In the genomic region with DNA sequence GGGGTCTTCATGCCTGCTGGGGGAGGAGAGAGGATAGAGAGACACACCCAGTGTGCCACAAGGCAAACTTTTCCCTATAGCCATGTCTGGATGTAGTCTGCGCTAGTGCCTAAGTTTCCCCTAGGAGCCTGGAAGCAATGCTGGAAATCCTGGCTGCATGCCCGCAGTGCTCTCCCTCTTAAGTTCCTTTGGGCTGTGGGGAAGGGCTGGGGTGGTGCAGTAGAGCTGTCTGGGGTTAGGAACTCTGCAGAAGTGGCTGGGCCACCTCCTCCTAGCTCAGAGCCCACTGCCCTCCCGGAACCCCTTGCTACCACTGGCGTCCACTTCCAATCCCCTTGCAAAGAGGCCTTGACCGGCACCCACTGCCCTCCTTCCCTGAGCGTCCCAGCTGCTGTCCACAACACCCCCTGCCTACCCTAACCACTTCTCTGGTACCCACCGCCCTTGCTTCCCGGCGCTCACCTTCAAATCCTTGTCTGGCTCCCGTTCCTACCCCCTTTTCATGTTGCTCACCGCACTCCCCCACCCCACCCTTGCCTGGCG, we compare ENCODE assay signal across 8 cellular contexts. TPM values are rescaled to one million over a fixed set of nuclear protein-coding genes. Genes with fewer than 3 reads are reported as not detected.
DNase-seq lines count a peak whose midpoint lies in the region; ATAC-seq and TF ChIP-seq lines count a peak whose summit lies in the region.
"Not testable (repeated sequence)": the region's sequence is repeated elsewhere in the genome, so short reads cannot be mapped to it uniquely, and the experiment has no call there.

No MANE protein-coding gene starts in this region.

- DNase-seq in EH (ENCODE audit: low read depth) (peak; percentile 2), cardiac fibroblast (ENCODE audit: low read depth in 2 of 2) (peak in 1 of 2 donors; percentile 0), psoas muscle (peak in 1 of 2 donors; percentile 45)
- not testable (repeated sequence) for DNase-seq in MG63; activated CD4-positive, alpha-beta T cell treated with anti-CD3 and anti-CD28 coated beads, Interleukin-2, amount 10 ng/mL, durations not matched to agents 7 days and 5 days; Right ventricle myocardium inferior (ENCODE audit: missing footprints); lung (ENCODE audit: low spot score); upper lobe of left lung

- peak; percentile 40 for ATAC-seq in Right ventricle myocardium inferior
- ATAC-seq in lung (ENCODE audit: insufficient read depth, low FRiP score): not testable (repeated sequence)
- ATAC-seq in psoas muscle: peak in 2 of 4 donors; percentile 14 to 15
- ATAC-seq in upper lobe of left lung (ENCODE audit: low FRiP score in 2 of 2): peak in 1 of 2 donors; percentile 38

- peak overlapping the region; percentile 89 for H3K4me3 Mint-ChIP-seq in activated CD4-positive, alpha-beta T cell treated with anti-CD3 and anti-CD28 coated beads, Interleukin-2, amount 10 ng/mL, durations not matched to agents 7 days and 5 days

- H3K4me3 ChIP-seq in MG63 (peak overlapping the region; percentile 68), cardiac fibroblast (replicated peaks in 1 of 2; ENCODE audit: low read depth in 2 of 2, low read length in 2 of 2) (peak overlapping the region; percentile 74), lung (peak overlapping the region; percentile 53), psoas muscle (peak overlapping the region; percentile 74), upper lobe of left lung (peak overlapping the region; percentile 47 to 65 (median 59))

- POLR2A ChIA-PET in activated CD4-positive, alpha-beta T cell treated with anti-CD3 and anti-CD28 coated beads, Interleukin-2, amount 10 ng/mL, durations not matched to agents 7 days and 5 days (lab: Charles Lee): not testable (repeated sequence)

- H3K27me3 ChIP-seq in MG63; lung (ENCODE audit: control insufficient read depth, insufficient read depth); psoas muscle (ENCODE audit: insufficient read depth in 3 of 3, low read length in 2 of 3); upper lobe of left lung: not testable (repeated sequence)

- not testable (repeated sequence) for H3K27me3 Mint-ChIP-seq in activated CD4-positive, alpha-beta T cell treated with anti-CD3 and anti-CD28 coated beads, Interleukin-2, amount 10 ng/mL, durations not matched to agents 7 days and 5 days

- WGBS in lung, 2 donors: 0 to 25% methylated on average over 4 to 10 of the region's 12 CpGs
- 1 to 31% (median 2%) methylated on average over 7 to 10 of the region's 12 CpGs for WGBS in psoas muscle, 3 donors
- 0 to 39% methylated on average over 7 to 10 of the region's 12 CpGs for WGBS in upper lobe of left lung, 2 donors

- H3K36me3 ChIP-seq in MG63: peaks cover 12% of the 10 kb centered on the region
- H3K36me3 ChIP-seq in lung (ENCODE audit: control insufficient read depth in 2 of 2, insufficient read depth in 2 of 2, low read length in 2 of 2); psoas muscle (ENCODE audit: insufficient read depth in 1 of 2, low read depth in 1 of 2); upper lobe of left lung: not testable (repeated sequence)

- H3K27ac Mint-ChIP-seq in activated CD4-positive, alpha-beta T cell treated with anti-CD3 and anti-CD28 coated beads, Interleukin-2, amount 10 ng/mL, durations not matched to agents 7 days and 5 days: peak overlapping the region; percentile 93

- H3K9me3 ChIP-seq in MG63; lung (ENCODE audit: control insufficient read depth in 2 of 2, insufficient read depth in 1 of 2, low read length in 1 of 2); psoas muscle; upper lobe of left lung: not testable (repeated sequence)

- H3K27ac ChIP-seq in lung (ENCODE audit: low read depth in 1 of 2, low read length in 1 of 2): peak overlapping the region; percentile 69 to 84
- peak overlapping the region; percentile 83 for H3K27ac ChIP-seq in psoas muscle
- peak overlapping the region; percentile 70 to 88 (median 82) for H3K27ac ChIP-seq in upper lobe of left lung

- H3K9me3 Mint-ChIP-seq in activated CD4-positive, alpha-beta T cell treated with anti-CD3 and anti-CD28 coated beads, Interleukin-2, amount 10 ng/mL, durations not matched to agents 7 days and 5 days: not testable (repeated sequence)

- intact Hi-C loops in Right ventricle myocardium inferior (cut with DNase I): loop anchor here (10.0 kb wide), 1 partner anchor 556 kb away; a partner anchor contains a TSS
- intact Hi-C loops in psoas muscle (cut with DNase I): not testable (repeated sequence)

- CTCF ChIA-PET in activated CD4-positive, alpha-beta T cell treated with anti-CD3 and anti-CD28 coated beads, Interleukin-2, amount 10 ng/mL, durations not matched to agents 7 days and 5 days (lab: Charles Lee): not testable (repeated sequence)

- not testable (repeated sequence) for TF ChIP-seq POLR2A in upper lobe of left lung (IDR thresholded peaks at IDR 0.05)

- H3K4me1 Mint-ChIP-seq in activated CD4-positive, alpha-beta T cell treated with anti-CD3 and anti-CD28 coated beads, Interleukin-2, amount 10 ng/mL, durations not matched to agents 7 days and 5 days: peaks cover 17% of the 10 kb centered on the region

- not testable (repeated sequence) for H3K4me1 ChIP-seq in lung (ENCODE audit: control insufficient read depth in 2 of 2, insufficient read depth in 2 of 2, low read length in 2 of 2); psoas muscle; upper lobe of left lung

- H3K36me3 Mint-ChIP-seq in activated CD4-positive, alpha-beta T cell treated with anti-CD3 and anti-CD28 coated beads, Interleukin-2, amount 10 ng/mL, durations not matched to agents 7 days and 5 days (ENCODE audit: low read depth): peaks cover 14% of the 10 kb centered on the region

- TF ChIP-seq CTCF in cardiac fibroblast (IDR thresholded peaks at IDR 0.05; ENCODE audit: low read depth, low read length); lung (IDR thresholded peaks at IDR 0.05; ENCODE audit: control extremely low read depth, extremely low read depth); psoas muscle (IDR thresholded peaks at IDR 0.05); upper lobe of left lung (IDR thresholded peaks at IDR 0.05): not testable (repeated sequence)

- TF ChIP-seq EP300 in upper lobe of left lung (IDR thresholded peaks at IDR 0.05): not testable (repeated sequence)

RNA-seq across cellular contexts. Expression of a gene that starts 0.7 kb away (rescaled TPM):
- 8.4 and 10.8 TPM in 2 replicates for total RNA-seq in MG63 (2014; rRNA removed; shearing (Covaris generic); ENCODE audit: low replicate concordance)
- 10 to 100 TPM; 10.4 to 12.0 TPM for total RNA-seq in activated CD4-positive, alpha-beta T cell treated with anti-CD3 and anti-CD28 coated beads, Interleukin-2, amount 10 ng/mL, durations not matched to agents 7 days and 5 days
- total RNA-seq in Right ventricle myocardium inferior (6.9 TPM), lung (10 to 100 TPM in 1 of 2 donors, 1 to 10 TPM in 1; 8.0 to 13.3 TPM), psoas muscle (1 to 10 TPM; 4.3 to 6.9 (median 5.6) TPM), upper lobe of left lung (10 to 100 TPM in 3 of 6 donors, 1 to 10 TPM in 3; 4.0 to 19.9 (median 8.7) TPM)
- polyA plus RNA-seq in lung (1 to 10 TPM; 4.5 to 8.1 TPM), psoas muscle (1 to 10 TPM; 4.1 to 6.1 (median 5.8) TPM)

RNA-seq across cellular contexts. Expression of a gene that starts 16.5 kb away (rescaled TPM):
- total RNA-seq in MG63 (2014; rRNA removed; shearing (Covaris generic); ENCODE audit: low replicate concordance): not detected in 2 replicates
- total RNA-seq in activated CD4-positive, alpha-beta T cell treated with anti-CD3 and anti-CD28 coated beads, Interleukin-2, amount 10 ng/mL, durations not matched to agents 7 days and 5 days: under 1 TPM; 0.97 to 1.00 TPM
- total RNA-seq in Right ventricle myocardium inferior (0.22 TPM), lung (under 1 TPM; 0.77 to 0.80 TPM), psoas muscle (under 1 TPM; 0.12 to 0.25 (median 0.19) TPM), upper lobe of left lung (1 to 10 TPM in 2 of 6 donors, under 1 TPM in 3, not detected in 1; 0.20 to 2.1 (median 0.54) TPM)
- polyA plus RNA-seq in lung (under 1 TPM; 0.25 to 0.63 TPM), psoas muscle (under 1 TPM in 2 of 3 donors, not detected in 1; 0.08 to 0.09 TPM)
